In the genomic region with DNA sequence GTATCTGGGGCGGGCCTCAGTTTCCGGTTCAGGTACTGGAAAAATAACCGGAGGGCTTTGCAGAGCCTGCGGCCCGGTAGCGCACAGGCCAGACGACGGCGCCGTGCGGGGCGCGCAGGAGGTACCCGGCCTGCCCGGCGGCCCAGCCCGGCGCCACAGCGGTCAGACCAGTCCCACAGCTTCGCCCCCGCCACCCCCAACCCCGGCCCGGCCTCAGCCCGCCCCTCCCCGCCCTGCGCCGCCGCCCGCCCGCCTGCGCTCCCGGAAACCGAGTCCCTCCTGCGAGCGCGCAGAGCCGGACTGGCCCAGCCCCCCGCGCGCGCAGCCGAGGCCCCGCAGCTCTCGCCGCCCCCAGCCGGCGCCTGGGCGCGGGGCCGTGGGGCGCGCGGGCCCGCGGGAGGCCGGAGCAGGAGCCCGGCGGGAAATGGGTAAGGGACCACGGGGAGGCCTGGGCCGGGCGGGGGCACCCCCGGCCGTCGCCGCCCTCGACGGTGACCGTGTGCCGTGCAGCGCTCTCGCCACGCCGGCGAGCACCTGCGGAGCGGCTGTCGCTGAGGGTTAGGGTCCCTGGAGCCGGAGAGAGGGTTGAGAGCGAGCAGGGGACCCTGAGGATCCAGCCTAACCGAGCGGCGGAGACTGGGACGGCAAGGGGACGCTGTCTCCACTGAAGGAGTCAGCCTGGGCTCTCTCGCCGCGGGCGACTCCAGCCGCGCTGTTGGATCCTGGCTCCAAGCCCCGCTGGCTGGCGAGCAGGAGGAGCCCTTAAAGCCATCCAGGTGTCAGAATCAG, we compare ENCODE assay signal across 1 cellular context.
TF ChIP-seq lines count a peak whose summit lies in the region.

No MANE protein-coding gene starts in this region.

TF ChIP-seq in HepG2, 621 proteins besides CTCF, POLR2A, EP300 and RAD21 (continued from another document and continues in another):
- TF ChIP-seq, protein P1, sequence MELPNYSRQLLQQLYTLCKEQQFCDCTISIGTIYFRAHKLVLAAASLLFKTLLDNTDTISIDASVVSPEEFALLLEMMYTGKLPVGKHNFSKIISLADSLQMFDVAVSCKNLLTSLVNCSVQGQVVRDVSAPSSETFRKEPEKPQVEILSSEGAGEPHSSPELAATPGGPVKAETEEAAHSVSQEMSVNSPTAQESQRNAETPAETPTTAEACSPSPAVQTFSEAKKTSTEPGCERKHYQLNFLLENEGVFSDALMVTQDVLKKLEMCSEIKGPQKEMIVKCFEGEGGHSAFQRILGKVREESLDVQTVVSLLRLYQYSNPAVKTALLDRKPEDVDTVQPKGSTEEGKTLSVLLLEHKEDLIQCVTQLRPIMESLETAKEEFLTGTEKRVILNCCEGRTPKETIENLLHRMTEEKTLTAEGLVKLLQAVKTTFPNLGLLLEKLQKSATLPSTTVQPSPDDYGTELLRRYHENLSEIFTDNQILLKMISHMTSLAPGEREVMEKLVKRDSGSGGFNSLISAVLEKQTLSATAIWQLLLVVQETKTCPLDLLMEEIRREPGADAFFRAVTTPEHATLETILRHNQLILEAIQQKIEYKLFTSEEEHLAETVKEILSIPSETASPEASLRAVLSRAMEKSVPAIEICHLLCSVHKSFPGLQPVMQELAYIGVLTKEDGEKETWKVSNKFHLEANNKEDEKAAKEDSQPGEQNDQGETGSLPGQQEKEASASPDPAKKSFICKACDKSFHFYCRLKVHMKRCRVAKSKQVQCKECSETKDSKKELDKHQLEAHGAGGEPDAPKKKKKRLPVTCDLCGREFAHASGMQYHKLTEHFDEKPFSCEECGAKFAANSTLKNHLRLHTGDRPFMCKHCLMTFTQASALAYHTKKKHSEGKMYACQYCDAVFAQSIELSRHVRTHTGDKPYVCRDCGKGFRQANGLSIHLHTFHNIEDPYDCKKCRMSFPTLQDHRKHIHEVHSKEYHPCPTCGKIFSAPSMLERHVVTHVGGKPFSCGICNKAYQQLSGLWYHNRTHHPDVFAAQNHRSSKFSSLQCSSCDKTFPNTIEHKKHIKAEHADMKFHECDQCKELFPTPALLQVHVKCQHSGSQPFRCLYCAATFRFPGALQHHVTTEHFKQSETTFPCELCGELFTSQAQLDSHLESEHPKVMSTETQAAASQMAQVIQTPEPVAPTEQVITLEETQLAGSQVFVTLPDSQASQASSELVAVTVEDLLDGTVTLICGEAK (IDR thresholded peaks at IDR 0.05) = no peak
- TF ChIP-seq, protein P1 (CRISPR knock-in tag; IDR thresholded peaks at IDR 0.05) = peak; percentile 32; the same call in 1 of the 2 replicates
- TF ChIP-seq, protein P2, sequence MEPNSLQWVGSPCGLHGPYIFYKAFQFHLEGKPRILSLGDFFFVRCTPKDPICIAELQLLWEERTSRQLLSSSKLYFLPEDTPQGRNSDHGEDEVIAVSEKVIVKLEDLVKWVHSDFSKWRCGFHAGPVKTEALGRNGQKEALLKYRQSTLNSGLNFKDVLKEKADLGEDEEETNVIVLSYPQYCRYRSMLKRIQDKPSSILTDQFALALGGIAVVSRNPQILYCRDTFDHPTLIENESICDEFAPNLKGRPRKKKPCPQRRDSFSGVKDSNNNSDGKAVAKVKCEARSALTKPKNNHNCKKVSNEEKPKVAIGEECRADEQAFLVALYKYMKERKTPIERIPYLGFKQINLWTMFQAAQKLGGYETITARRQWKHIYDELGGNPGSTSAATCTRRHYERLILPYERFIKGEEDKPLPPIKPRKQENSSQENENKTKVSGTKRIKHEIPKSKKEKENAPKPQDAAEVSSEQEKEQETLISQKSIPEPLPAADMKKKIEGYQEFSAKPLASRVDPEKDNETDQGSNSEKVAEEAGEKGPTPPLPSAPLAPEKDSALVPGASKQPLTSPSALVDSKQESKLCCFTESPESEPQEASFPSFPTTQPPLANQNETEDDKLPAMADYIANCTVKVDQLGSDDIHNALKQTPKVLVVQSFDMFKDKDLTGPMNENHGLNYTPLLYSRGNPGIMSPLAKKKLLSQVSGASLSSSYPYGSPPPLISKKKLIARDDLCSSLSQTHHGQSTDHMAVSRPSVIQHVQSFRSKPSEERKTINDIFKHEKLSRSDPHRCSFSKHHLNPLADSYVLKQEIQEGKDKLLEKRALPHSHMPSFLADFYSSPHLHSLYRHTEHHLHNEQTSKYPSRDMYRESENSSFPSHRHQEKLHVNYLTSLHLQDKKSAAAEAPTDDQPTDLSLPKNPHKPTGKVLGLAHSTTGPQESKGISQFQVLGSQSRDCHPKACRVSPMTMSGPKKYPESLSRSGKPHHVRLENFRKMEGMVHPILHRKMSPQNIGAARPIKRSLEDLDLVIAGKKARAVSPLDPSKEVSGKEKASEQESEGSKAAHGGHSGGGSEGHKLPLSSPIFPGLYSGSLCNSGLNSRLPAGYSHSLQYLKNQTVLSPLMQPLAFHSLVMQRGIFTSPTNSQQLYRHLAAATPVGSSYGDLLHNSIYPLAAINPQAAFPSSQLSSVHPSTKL (CRISPR knock-in tag; IDR thresholded peaks at IDR 0.05) = peak; percentile 4; the same call in 1 of the 2 replicates
- no peak for TF ChIP-seq EZH2 (conservative IDR thresholded peaks at IDR 0.05; ENCODE audit: low read depth, low read length)
- TF ChIP-seq WIZ (CRISPR knock-in tag; IDR thresholded peaks at IDR 0.05) = 0 out of 2 replicates have a peak, but pooled peaks have one; percentile 47
- TF ChIP-seq, protein P3, sequence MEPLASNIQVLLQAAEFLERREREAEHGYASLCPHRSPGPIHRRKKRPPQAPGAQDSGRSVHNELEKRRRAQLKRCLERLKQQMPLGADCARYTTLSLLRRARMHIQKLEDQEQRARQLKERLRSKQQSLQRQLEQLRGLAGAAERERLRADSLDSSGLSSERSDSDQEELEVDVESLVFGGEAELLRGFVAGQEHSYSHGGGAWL (CRISPR knock-in tag; IDR thresholded peaks at IDR 0.05) = peak; percentile 28; the same call in 1 of the 2 replicates
- TF ChIP-seq PHF5A (CRISPR knock-in tag; IDR thresholded peaks at IDR 0.05; ENCODE audit: low read depth, unreplicated experiment) = no peak
- TF ChIP-seq, protein P4, sequence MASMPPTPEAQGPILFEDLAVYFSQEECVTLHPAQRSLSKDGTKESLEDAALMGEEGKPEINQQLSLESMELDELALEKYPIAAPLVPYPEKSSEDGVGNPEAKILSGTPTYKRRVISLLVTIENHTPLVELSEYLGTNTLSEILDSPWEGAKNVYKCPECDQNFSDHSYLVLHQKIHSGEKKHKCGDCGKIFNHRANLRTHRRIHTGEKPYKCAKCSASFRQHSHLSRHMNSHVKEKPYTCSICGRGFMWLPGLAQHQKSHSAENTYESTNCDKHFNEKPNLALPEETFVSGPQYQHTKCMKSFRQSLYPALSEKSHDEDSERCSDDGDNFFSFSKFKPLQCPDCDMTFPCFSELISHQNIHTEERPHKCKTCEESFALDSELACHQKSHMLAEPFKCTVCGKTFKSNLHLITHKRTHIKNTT (CRISPR knock-in tag; IDR thresholded peaks at IDR 0.05) = no peak
- TF ChIP-seq PTBP1 (IDR thresholded peaks at IDR 0.05; ENCODE audit: low read depth, low read length, poor library complexity, severe bottlenecking) = no peak
- TF ChIP-seq, protein P5, sequence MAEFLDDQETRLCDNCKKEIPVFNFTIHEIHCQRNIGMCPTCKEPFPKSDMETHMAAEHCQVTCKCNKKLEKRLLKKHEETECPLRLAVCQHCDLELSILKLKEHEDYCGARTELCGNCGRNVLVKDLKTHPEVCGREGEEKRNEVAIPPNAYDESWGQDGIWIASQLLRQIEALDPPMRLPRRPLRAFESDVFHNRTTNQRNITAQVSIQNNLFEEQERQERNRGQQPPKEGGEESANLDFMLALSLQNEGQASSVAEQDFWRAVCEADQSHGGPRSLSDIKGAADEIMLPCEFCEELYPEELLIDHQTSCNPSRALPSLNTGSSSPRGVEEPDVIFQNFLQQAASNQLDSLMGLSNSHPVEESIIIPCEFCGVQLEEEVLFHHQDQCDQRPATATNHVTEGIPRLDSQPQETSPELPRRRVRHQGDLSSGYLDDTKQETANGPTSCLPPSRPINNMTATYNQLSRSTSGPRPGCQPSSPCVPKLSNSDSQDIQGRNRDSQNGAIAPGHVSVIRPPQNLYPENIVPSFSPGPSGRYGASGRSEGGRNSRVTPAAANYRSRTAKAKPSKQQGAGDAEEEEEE (CRISPR knock-in tag; IDR thresholded peaks at IDR 0.05; ENCODE audit: borderline replicate concordance) = no peak
- no peak for TF ChIP-seq MXD4 (CRISPR knock-in tag; IDR thresholded peaks at IDR 0.05)
- TF ChIP-seq, protein P6, sequence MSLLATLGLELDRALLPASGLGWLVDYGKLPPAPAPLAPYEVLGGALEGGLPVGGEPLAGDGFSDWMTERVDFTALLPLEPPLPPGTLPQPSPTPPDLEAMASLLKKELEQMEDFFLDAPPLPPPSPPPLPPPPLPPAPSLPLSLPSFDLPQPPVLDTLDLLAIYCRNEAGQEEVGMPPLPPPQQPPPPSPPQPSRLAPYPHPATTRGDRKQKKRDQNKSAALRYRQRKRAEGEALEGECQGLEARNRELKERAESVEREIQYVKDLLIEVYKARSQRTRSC (CRISPR knock-in tag; IDR thresholded peaks at IDR 0.05; ENCODE audit: low read depth) = no peak
- TF ChIP-seq TOPORS (CRISPR knock-in tag; IDR thresholded peaks at IDR 0.05) = no peak
- TF ChIP-seq ZNF337 (CRISPR knock-in tag; IDR thresholded peaks at IDR 0.05; ENCODE audit: borderline replicate concordance, low read depth) = no peak
- no peak for TF ChIP-seq PRMT3 (CRISPR knock-in tag; IDR thresholded peaks at IDR 0.05; ENCODE audit: borderline replicate concordance, low read depth)
- TF ChIP-seq RARA (CRISPR knock-in tag; IDR thresholded peaks at IDR 0.05) = no peak
- TF ChIP-seq, protein P7, sequence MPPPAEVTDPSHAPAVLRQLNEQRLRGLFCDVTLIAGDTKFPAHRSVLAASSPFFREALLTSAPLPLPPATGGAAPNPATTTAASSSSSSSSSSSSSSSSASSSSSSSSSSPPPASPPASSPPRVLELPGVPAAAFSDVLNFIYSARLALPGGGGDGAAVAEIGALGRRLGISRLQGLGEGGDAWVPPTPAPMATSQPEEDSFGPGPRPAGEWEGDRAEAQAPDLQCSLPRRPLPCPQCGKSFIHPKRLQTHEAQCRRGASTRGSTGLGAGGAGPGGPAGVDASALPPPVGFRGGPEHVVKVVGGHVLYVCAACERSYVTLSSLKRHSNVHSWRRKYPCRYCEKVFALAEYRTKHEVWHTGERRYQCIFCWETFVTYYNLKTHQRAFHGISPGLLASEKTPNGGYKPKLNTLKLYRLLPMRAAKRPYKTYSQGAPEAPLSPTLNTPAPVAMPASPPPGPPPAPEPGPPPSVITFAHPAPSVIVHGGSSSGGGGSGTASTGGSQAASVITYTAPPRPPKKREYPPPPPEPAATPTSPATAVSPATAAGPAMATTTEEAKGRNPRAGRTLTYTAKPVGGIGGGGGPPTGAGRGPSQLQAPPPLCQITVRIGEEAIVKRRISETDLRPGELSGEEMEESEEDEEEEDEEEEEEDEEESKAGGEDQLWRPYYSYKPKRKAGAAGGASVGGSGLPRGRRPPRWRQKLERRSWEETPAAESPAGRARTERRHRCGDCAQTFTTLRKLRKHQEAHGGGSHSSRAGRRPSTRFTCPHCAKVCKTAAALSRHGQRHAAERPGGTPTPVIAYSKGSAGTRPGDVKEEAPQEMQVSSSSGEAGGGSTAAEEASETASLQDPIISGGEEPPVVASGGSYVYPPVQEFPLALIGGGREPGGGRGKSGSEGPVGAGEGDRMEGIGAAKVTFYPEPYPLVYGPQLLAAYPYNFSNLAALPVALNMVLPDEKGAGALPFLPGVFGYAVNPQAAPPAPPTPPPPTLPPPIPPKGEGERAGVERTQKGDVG (CRISPR knock-in tag; IDR thresholded peaks at IDR 0.05; ENCODE audit: borderline replicate concordance) = no peak
- no peak for TF ChIP-seq NR2F1 (CRISPR knock-in tag; IDR thresholded peaks at IDR 0.05)
- no peak; the same call in 1 of the 2 replicates for TF ChIP-seq ZNF746 (CRISPR knock-in tag; IDR thresholded peaks at IDR 0.05)
- TF ChIP-seq, protein P8, sequence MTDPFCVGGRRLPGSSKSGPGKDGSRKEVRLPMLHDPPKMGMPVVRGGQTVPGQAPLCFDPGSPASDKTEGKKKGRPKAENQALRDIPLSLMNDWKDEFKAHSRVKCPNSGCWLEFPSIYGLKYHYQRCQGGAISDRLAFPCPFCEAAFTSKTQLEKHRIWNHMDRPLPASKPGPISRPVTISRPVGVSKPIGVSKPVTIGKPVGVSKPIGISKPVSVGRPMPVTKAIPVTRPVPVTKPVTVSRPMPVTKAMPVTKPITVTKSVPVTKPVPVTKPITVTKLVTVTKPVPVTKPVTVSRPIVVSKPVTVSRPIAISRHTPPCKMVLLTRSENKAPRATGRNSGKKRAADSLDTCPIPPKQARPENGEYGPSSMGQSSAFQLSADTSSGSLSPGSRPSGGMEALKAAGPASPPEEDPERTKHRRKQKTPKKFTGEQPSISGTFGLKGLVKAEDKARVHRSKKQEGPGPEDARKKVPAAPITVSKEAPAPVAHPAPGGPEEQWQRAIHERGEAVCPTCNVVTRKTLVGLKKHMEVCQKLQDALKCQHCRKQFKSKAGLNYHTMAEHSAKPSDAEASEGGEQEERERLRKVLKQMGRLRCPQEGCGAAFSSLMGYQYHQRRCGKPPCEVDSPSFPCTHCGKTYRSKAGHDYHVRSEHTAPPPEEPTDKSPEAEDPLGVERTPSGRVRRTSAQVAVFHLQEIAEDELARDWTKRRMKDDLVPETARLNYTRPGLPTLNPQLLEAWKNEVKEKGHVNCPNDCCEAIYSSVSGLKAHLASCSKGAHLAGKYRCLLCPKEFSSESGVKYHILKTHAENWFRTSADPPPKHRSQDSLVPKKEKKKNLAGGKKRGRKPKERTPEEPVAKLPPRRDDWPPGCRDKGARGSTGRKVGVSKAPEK (CRISPR knock-in tag; IDR thresholded peaks at IDR 0.05; ENCODE audit: borderline replicate concordance) = no peak
- no peak for TF ChIP-seq SYNCRIP (IDR thresholded peaks at IDR 0.05; ENCODE audit: insufficient read depth, low read depth, low read length)
